In the genomic region with DNA sequence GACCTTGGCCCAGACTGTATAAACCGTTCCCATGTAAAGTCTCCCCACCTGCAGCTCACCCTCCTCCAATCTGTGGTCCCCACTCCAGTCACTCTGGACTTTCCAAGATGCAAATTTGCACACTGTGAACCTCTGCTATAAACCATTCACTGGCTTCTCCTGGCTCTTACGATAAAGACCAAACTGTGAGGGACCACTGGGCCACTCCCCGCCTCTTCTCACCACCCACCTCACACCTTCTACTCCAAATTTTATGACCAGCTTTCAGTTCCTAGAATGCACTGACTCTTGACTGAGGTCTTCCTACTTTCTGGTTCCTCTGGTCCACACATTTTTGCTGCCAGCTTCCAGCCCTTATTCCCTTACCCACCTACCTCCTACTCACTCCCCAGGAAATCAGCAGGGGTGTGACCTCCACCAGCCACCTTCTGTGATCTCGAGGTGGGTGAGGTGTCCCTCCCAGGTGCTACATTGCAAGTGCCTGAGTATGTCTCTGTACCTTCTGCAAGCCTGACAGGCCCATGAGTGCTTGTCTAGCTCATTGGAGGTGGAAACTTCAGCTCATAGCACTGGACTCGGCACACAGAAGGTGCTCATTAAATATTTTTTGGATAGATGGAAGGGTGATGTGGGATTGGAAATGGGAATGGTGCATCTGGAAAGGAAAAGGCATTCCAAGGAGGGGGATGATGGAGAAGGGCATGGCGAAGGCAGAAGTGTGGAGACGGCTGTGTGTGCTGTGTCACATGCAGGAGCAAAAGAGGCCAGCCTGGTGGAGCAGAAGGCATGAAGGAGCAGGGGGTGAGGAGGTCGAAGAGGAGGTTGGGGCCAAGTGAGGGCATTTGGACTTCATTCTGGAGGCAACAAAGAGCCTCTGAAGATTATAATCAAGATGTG, we compare ENCODE assay signal across 15 cellular contexts. TPM values are rescaled to one million over a fixed set of nuclear protein-coding genes. Genes with fewer than 3 reads are reported as not detected.
A peak's percentile ranks its signal among the peaks of the same experiment; 100 is the strongest.
DNase-seq lines count a peak whose midpoint lies in the region; ATAC-seq, FAIRE-seq and TF ChIP-seq lines count a peak whose summit lies in the region.
"Had no signal": no experiment of that assay in that cellular context is flagged by ENCODE, and none has a peak within 500 bp of the region (broad histone marks: within the 10 kb centered on the region; RNA-seq: fewer than 3 reads in every experiment).

No MANE protein-coding gene starts in this region.

- WGBS in sigmoid colon, 2 donors: 78 to 80% methylated on average over 8 of the region's 8 CpGs

- H3K9ac ChIP-seq in kidney (ENCODE audit: low read length in 2 of 2): no peak overlapping the region

- H3K27me3 ChIP-seq in sigmoid colon: no peaks in the 10 kb centered on the region
- H3K27me3 ChIP-seq: foreskin keratinocyte had no signal

- H3K36me3 ChIP-seq in sigmoid colon (no peaks in the 10 kb centered on the region), kidney (ENCODE audit: control insufficient read depth in 1 of 2, insufficient read depth in 2 of 2, low read length in 2 of 2) (no peaks in the 10 kb centered on the region)

- no peak for FAIRE-seq in kidney (lab: Jason Lieb, UNC)
- FAIRE-seq: GM18507 had no signal

- peaks cover 0 to 2% (median 0%) of the 10 kb centered on the region in 7 donors for H3K9me3 Mint-ChIP-seq in naive B cell
- H3K9me3 Mint-ChIP-seq: activated naive CD4-positive, alpha-beta T cell treated with anti-CD3 and anti-CD28 coated beads, Interleukin-2, amount 50 U/mL, for 72 hours; endodermal cell had no signal

- H3K36me3 Mint-ChIP-seq in naive B cell: no peaks in the 10 kb centered on the region
- H3K36me3 Mint-ChIP-seq: activated naive CD4-positive, alpha-beta T cell treated with anti-CD3 and anti-CD28 coated beads, Interleukin-2, amount 50 U/mL, for 72 hours had no signal

- H3K4me3 ChIP-seq in sigmoid colon (no peak overlapping the region), kidney (ENCODE audit: low read length in 2 of 2) (no peak overlapping the region)

- no peak overlapping the region for H3K4me3 Mint-ChIP-seq in naive B cell
- H3K4me3 Mint-ChIP-seq: endodermal cell had no signal

- ATAC-seq in GM18868 (IDR thresholded peaks at IDR 0.05; ENCODE audit: unreplicated experiment) (peak; percentile 47), HG03175 (IDR thresholded peaks at IDR 0.05; ENCODE audit: unreplicated experiment) (peak; percentile 49), naive B cell (ENCODE audit: low read depth in 2 of 2) (peak; percentile 52 to 68), GM18498 (IDR thresholded peaks at IDR 0.05; ENCODE audit: unreplicated experiment) (no peak)
- ATAC-seq: foreskin keratinocyte had no signal

- H3K27ac ChIP-seq in sigmoid colon (no peak overlapping the region), kidney (ENCODE audit: low read depth in 2 of 2, low read length in 2 of 2) (no peak overlapping the region)
- H3K27ac ChIP-seq: foreskin keratinocyte had no signal

- H3K9me3 ChIP-seq in sigmoid colon: no peaks in the 10 kb centered on the region
- H3K9me3 ChIP-seq in kidney (ENCODE audit: control insufficient read depth in 1 of 2, low read length in 2 of 2): no peaks in the 10 kb centered on the region

- no peak for TF ChIP-seq EP300 in sigmoid colon (IDR thresholded peaks at IDR 0.05)

- peaks cover 0 to 8% (median 2%) of the 10 kb centered on the region in 3 donors for H3K4me1 Mint-ChIP-seq in naive B cell
- H3K4me1 Mint-ChIP-seq: endodermal cell had no signal

- TF ChIP-seq CTCF in sigmoid colon (IDR thresholded peaks at IDR 0.05) (no peak), kidney (IDR thresholded peaks at IDR 0.05; ENCODE audit: borderline replicate concordance, extremely low read depth, insufficient read depth) (no peak)

- intact Hi-C loops in sigmoid colon (cut with DNase I) (no loop called here), kidney (cut with DNase I) (no loop called here)

- H3K4me1 ChIP-seq in sigmoid colon (peaks cover 0 to 15% (median 3%) of the 10 kb centered on the region in 4 donors), kidney (ENCODE audit: control insufficient read depth in 1 of 2, insufficient read depth in 1 of 2, low read depth in 1 of 2, low read length in 2 of 2) (peaks cover 18 to 20% of the 10 kb centered on the region in 2 donors)

- peaks cover 37 to 42% (median 38%) of the 10 kb centered on the region in 3 donors for H3K27me3 Mint-ChIP-seq in naive B cell

- H3K27ac Mint-ChIP-seq in naive B cell: no peak overlapping the region
- H3K27ac Mint-ChIP-seq: activated naive CD4-positive, alpha-beta T cell treated with anti-CD3 and anti-CD28 coated beads, Interleukin-2, amount 50 U/mL, for 72 hours; endodermal cell; progenitor cell of endocrine pancreas had no signal

- DNase-seq in CD1c-positive myeloid dendritic cell (ENCODE audit: extremely low spot score): peak; percentile 78
- no peak for DNase-seq in naive B cell
- DNase-seq in sigmoid colon: no peak
- no peak for DNase-seq in NCI-H2171 (lab: John Stamatoyannopoulos, UW)
- no peak for DNase-seq in kidney
- DNase-seq: caudate nucleus, endodermal cell, foreskin keratinocyte, NCI-H2081 treated with DMSO at 0.1 percent for 48 hours had no signal

- no peak for TF ChIP-seq POLR2A in sigmoid colon (IDR thresholded peaks at IDR 0.05)

RNA-seq across cellular contexts. Expression of a gene that starts 15.6 kb away (rescaled TPM):
- polyA plus RNA-seq in naive B cell (ENCODE audit: low read depth in 6 of 6) (under 1 TPM in 3 of 6 donors, not detected in 3; 0.23 to 0.60 (median 0.43) TPM), sigmoid colon (10 to 100 TPM in 1 of 3 donors, 1 to 10 TPM in 2; 3.0 to 15.0 (median 3.7) TPM), kidney (ENCODE audit: insufficient read depth, low read depth, low replicate concordance) (11.1 TPM)
- total RNA-seq in sigmoid colon (100 to 1,000 TPM in 1 of 4 donors, 10 to 100 TPM in 3; 21.8 to 118 (median 47.5) TPM), kidney (33.8 TPM)
